Comparison of ENCODE assay signal across 8 cellular contexts in genomic region chr17:350706-351435, GRCh38. TPM values are rescaled to one million over a fixed set of nuclear protein-coding genes. Genes with fewer than 3 reads are reported as not detected.
DNase-seq lines count a peak whose midpoint lies in the region; ATAC-seq and TF ChIP-seq lines count a peak whose summit lies in the region.

No MANE protein-coding gene starts in this region.

- intact Hi-C loops in left ventricle myocardium inferior (cut with micrococcal nuclease) = no loop called here
- intact Hi-C loops in gastrocnemius medialis (cut with DNase I; ENCODE audit: low total_unique reads) = loop anchor here (1.0 kb wide), 1 partner anchor 50 kb away; no protein-coding TSS in a partner anchor

- TF ChIP-seq POLR2A in gastrocnemius medialis (IDR thresholded peaks at IDR 0.05) = peak in 1 of 2 donors; percentile 49

- TF ChIP-seq CTCF in VCaP (conservative IDR thresholded peaks at IDR 0.05) = no peak
- no peak for TF ChIP-seq CTCF in left ventricle myocardium inferior (IDR thresholded peaks at IDR 0.05; ENCODE audit: borderline replicate concordance)
- no peak for TF ChIP-seq CTCF in gastrocnemius medialis (IDR thresholded peaks at IDR 0.05 in 4 of 5, conservative IDR thresholded peaks at IDR 0.05 in 1 of 5)
- TF ChIP-seq CTCF in brain microvascular endothelial cell (IDR thresholded peaks at IDR 0.05; ENCODE audit: low read depth, low read length, missing control alignments) = no peak

- ATAC-seq in gastrocnemius medialis = peak; percentile 66 to 77
- no peak for ATAC-seq in GM21515 (IDR thresholded peaks at IDR 0.05; ENCODE audit: unreplicated experiment)

- H3K4me3 ChIP-seq in H7 (ENCODE audit: insufficient read depth, low read depth, low read length) = no peak overlapping the region
- H3K4me3 ChIP-seq in left ventricle myocardium inferior = no peak overlapping the region
- no peak overlapping the region for H3K4me3 ChIP-seq in gastrocnemius medialis
- no peak overlapping the region for H3K4me3 ChIP-seq in brain microvascular endothelial cell (ENCODE audit: low read depth, low read length)

- peak; percentile 48 for DNase-seq in H7
- peak; percentile 83 for DNase-seq in left ventricle myocardium inferior
- peak; percentile 70 to 84 for DNase-seq in gastrocnemius medialis
- no peak for DNase-seq in NCI-H774 (lab: John Stamatoyannopoulos, UW)
- no peak for DNase-seq in brain microvascular endothelial cell
- DNase-seq in OCI-M1 (lab: John Stamatoyannopoulos, UW) = no peak

- no peaks in the 10 kb centered on the region for H3K36me3 ChIP-seq in H7 (replicated peaks; ENCODE audit: control insufficient read depth, insufficient read depth, low read length)
- no peaks in the 10 kb centered on the region for H3K36me3 ChIP-seq in left ventricle myocardium inferior
- no peaks in the 10 kb centered on the region for H3K36me3 ChIP-seq in gastrocnemius medialis
- H3K36me3 ChIP-seq in brain microvascular endothelial cell (replicated peaks) = no peaks in the 10 kb centered on the region

- H3K27ac ChIP-seq in VCaP (peak overlapping the region; percentile 99), left ventricle myocardium inferior (replicated peaks) (peak overlapping the region; percentile 91), gastrocnemius medialis (peak overlapping the region; percentile 80 to 86 (median 82)), brain microvascular endothelial cell (no peak overlapping the region)

- H3K9me3 ChIP-seq in left ventricle myocardium inferior (replicated peaks) (no peaks in the 10 kb centered on the region), gastrocnemius medialis (no peaks in the 10 kb centered on the region)

- H3K27me3 ChIP-seq in H7 (ENCODE audit: control insufficient read depth, insufficient read depth, low read length) (no peaks in the 10 kb centered on the region), left ventricle myocardium inferior (ENCODE audit: low read depth) (no peaks in the 10 kb centered on the region), gastrocnemius medialis (no peaks in the 10 kb centered on the region), brain microvascular endothelial cell (replicated peaks) (no peaks in the 10 kb centered on the region)

- in situ Hi-C loops in gastrocnemius medialis (cut with MboI; ENCODE audit: low sequenced_read_pairs in 4 of 4) = no loop called here
- in situ Hi-C loops in brain microvascular endothelial cell (cut with HindIII; ENCODE audit: low pct_ligation_motif_present, low sequenced_read_pairs) = no loop called here

- peaks cover 64% of the 10 kb centered on the region for H3K4me1 ChIP-seq in left ventricle myocardium inferior
- peaks cover 35 to 36% of the 10 kb centered on the region in 2 donors for H3K4me1 ChIP-seq in gastrocnemius medialis

RNA-seq across cellular contexts. Expression of gene RPH3AL, which starts 1.7 kb away (rescaled TPM):
- total RNA-seq in H7 (2014; rRNA removed; shearing (Covaris generic)) = 1.3 and 2.8 TPM in 2 replicates
- 4.0 TPM for total RNA-seq in left ventricle myocardium inferior
- 10 to 100 TPM in 2 of 4 donors, 1 to 10 TPM in 2; 6.3 to 14.4 (median 10.8) TPM for total RNA-seq in gastrocnemius medialis

Comparison
In these comparisons a context has a peak if more than half of its experiments do, and no peak if none do; other contexts are left out.
1. DNase-seq: peak in H7 (single experiment), left ventricle myocardium inferior (single experiment) and gastrocnemius medialis (2 of 2); none in NCI-H774 (single experiment), brain microvascular endothelial cell (single experiment) and OCI-M1 (single experiment).